Comparison of ENCODE assay signal across 8 cellular contexts in the genomic region with DNA sequence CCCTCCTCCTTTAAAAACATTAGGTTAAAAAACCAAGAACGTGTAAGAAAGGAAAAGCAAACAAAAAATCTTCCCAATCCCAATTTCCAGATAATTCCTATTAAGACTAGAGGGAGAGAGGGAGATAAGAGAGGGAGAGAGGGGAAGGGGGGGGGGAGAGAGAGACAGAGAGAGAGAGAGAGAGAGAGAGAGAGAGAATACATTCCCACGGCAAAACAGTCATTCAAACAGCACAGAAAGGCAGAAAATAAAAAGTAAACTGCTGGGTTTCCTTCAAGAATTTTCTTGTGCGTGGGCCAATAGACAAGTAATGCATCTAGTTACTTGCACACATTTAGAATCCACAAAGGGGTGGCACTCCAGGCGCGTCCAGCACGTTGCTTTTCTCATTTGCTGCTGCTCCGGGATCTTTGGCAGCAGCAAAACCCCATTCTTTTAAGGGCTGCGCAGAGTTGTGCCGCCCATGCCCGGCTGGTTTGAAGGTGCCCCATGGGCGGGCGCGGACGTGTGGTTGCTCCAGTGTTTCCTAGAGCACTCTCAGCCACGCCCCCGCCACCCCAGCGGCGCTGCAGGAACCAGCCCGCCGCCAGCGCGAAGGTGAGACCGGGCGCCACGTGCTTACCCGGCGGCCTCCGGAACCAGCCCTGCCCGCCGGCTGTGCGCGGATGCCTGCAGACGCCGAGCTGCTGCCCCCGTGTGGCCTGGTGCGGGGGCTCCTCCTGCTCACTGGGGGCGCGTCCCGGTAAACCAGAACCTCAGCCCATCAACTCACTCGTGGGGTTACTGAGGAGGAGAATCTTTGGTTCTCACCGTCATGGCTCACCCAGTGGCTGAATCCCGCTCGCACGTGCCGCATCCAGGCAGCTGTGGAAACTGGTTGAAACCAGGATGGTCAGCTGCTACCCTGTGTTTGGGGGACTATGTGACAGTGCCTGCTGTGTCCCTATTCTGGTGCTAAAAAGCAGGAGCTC. TPM values are rescaled to one million over a fixed set of nuclear protein-coding genes. Genes with fewer than 3 reads are reported as not detected.
DNase-seq lines count a peak whose midpoint lies in the region; ATAC-seq, FAIRE-seq and TF ChIP-seq lines count a peak whose summit lies in the region.

No MANE protein-coding gene starts in this region.

- H3K4me3 ChIP-seq in pancreas (peak overlapping the region in 2 of 4 donors; percentile 16 to 33), upper lobe of left lung (peak overlapping the region in 2 of 4 donors; percentile 13 to 29)

- H3K4me1 ChIP-seq in foreskin keratinocyte, result no peaks in the 10 kb centered on the region
- H3K4me1 ChIP-seq in pancreas, result no peaks in the 10 kb centered on the region
- peaks cover 0 to 9% (median 8%) of the 10 kb centered on the region in 4 donors for H3K4me1 ChIP-seq in upper lobe of left lung

- DNase-seq in D721Med (ENCODE audit: insufficient read length, low spot score), result no peak
- peak; percentile 69 for DNase-seq in HT1080 (ENCODE audit: low read depth)
- DNase-seq in RPMI7951 (ENCODE audit: low read depth), result peak; percentile 59
- DNase-seq in activated effector memory CD4-positive, alpha-beta T cell treated with Interleukin-2 at 50 U/mL for 16 hours, result peak; percentile 26
- peak; percentile 20 to 47 for DNase-seq in foreskin keratinocyte
- DNase-seq in pancreas, result peak; percentile 73 to 91 (median 84)
- peak; percentile 84 to 94 for DNase-seq in upper lobe of left lung

- intact Hi-C loops in pancreas (cut with DNase I), result no loop called here

- no peak for TF ChIP-seq EP300 in upper lobe of left lung (IDR thresholded peaks at IDR 0.05)

- no peak for FAIRE-seq in D721Med (lab: Jason Lieb, UNC)
- FAIRE-seq in pancreas (lab: Jason Lieb, UNC), result no peak

- H3K27me3 ChIP-seq in foreskin keratinocyte (peaks cover 35% of the 10 kb centered on the region), pancreas (no peaks in the 10 kb centered on the region), upper lobe of left lung (peaks cover 0 to 5% (median 0%) of the 10 kb centered on the region in 4 donors)

- H3K36me3 ChIP-seq in pancreas, result no peaks in the 10 kb centered on the region
- H3K36me3 ChIP-seq in upper lobe of left lung, result no peaks in the 10 kb centered on the region

- ATAC-seq in GM21423 (IDR thresholded peaks at IDR 0.05; ENCODE audit: unreplicated experiment) (peak; percentile 95), foreskin keratinocyte (peak; percentile 94), pancreas (peak; percentile 99 to 100 (median 99)), upper lobe of left lung (ENCODE audit: low FRiP score in 2 of 2) (peak; percentile 81 to 91)

- peak; percentile 70 for TF ChIP-seq CTCF in D721Med (IDR thresholded peaks at IDR 0.05; ENCODE audit: insufficient read depth, missing control alignments)
- TF ChIP-seq CTCF in foreskin keratinocyte (conservative IDR thresholded peaks at IDR 0.05), result peak; percentile 86
- TF ChIP-seq CTCF in pancreas (IDR thresholded peaks at IDR 0.05), result peak; percentile 56 to 75 (median 67)
- peak; percentile 53 to 81 (median 71) for TF ChIP-seq CTCF in upper lobe of left lung (IDR thresholded peaks at IDR 0.05)

- 4 to 5% methylated on average over 45 of the region's 45 CpGs for WGBS in pancreas, 2 donors
- WGBS in upper lobe of left lung, 2 donors, result 8 to 12% methylated on average over 7 to 16 of the region's 45 CpGs

- H3K9me3 ChIP-seq in pancreas (no peaks in the 10 kb centered on the region), upper lobe of left lung (no peaks in the 10 kb centered on the region)

- no peak for TF ChIP-seq POLR2A in upper lobe of left lung (IDR thresholded peaks at IDR 0.05)

- H3K27ac ChIP-seq in foreskin keratinocyte (no peak overlapping the region), pancreas (no peak overlapping the region), upper lobe of left lung (no peak overlapping the region)

RNA-seq across cellular contexts. Expression of gene STC2, which starts 44.6 kb away (rescaled TPM):
- 39.2 and 48.6 TPM in 2 replicates for total RNA-seq in HT1080 (2014; rRNA removed; shearing (Covaris generic))
- polyA plus RNA-seq in HT1080 (2015; cell fraction: cytosol; rRNA removed), result 222 and 229 TPM in 2 replicates
- 354 and 377 TPM in 2 replicates for polyA plus RNA-seq in HT1080 (2015; cell fraction: nucleus; rRNA removed)
- 46.1 and 68.5 TPM in 2 replicates for total RNA-seq in RPMI7951 (2014; rRNA removed; shearing (Covaris generic))
- total RNA-seq in foreskin keratinocyte, result 10.2 and 25.1 TPM in 2 replicates
- polyA plus RNA-seq in foreskin keratinocyte, result 8.6 and 17.8 TPM in 2 replicates
- total RNA-seq in pancreas, result 100 to 1,000 TPM in 1 of 6 donors, 10 to 100 TPM in 4, 1 to 10 TPM in 1; 6.8 to 117 (median 14.1) TPM
- polyA plus RNA-seq in pancreas, result 1 to 10 TPM; 6.1 to 6.9 TPM
- total RNA-seq in upper lobe of left lung, result 10 to 100 TPM in 2 of 6 donors, 1 to 10 TPM in 4; 1.0 to 11.4 (median 6.2) TPM

RNA-seq across cellular contexts. Expression of gene NKX2-5, which starts 48.6 kb away (rescaled TPM):
- 13.2 and 16.8 TPM in 2 replicates for total RNA-seq in HT1080 (2014; rRNA removed; shearing (Covaris generic))
- 12.9 and 13.8 TPM in 2 replicates for polyA plus RNA-seq in HT1080 (2015; cell fraction: cytosol; rRNA removed)
- 3.4 and 6.7 TPM in 2 replicates for polyA plus RNA-seq in HT1080 (2015; cell fraction: nucleus; rRNA removed)
- not detected in 2 replicates for total RNA-seq in RPMI7951 (2014; rRNA removed; shearing (Covaris generic))
- total RNA-seq in foreskin keratinocyte, result not detected in 2 replicates
- polyA plus RNA-seq in foreskin keratinocyte, result not detected in 2 replicates
- under 1 TPM in 1 of 6 donors, not detected in 5; 0.20 TPM for total RNA-seq in pancreas
- polyA plus RNA-seq in pancreas, result under 1 TPM in 1 of 2 donors, not detected in 1; 0.05 TPM
- total RNA-seq in upper lobe of left lung, result not detected

Comparison
In these comparisons a context has a peak if more than half of its experiments do, and no peak if none do; other contexts are left out.
1. RNA of gene NKX2-5, which starts 48.6 kb away (total RNA-seq): 13.2 to 16.8 TPM in HT1080; not detected in RPMI7951, not detected in foreskin keratinocyte, 0.20 TPM in pancreas and not detected in upper lobe of left lung; every median in the first group is over 10 times any median in the second.
2. Peak in every context shown above with its lines, with median percentiles within 50 percentile points of each other: CTCF ChIP-seq and ATAC-seq.